Comparison of ENCODE assay signal across 12 cellular contexts in genomic region chr10:88999629-89000028, GRCh38. TPM values are rescaled to one million over a fixed set of nuclear protein-coding genes. Genes with fewer than 3 reads are reported as not detected.
DNase-seq lines count a peak whose midpoint lies in the region; ATAC-seq and TF ChIP-seq lines count a peak whose summit lies in the region.
"Had no signal": no experiment of that assay in that cellular context is flagged by ENCODE, and none has a peak within 500 bp of the region (broad histone marks: within the 10 kb centered on the region; RNA-seq: fewer than 3 reads in every experiment).

No MANE protein-coding gene starts in this region.

- H3K4me1 ChIP-seq in mammary epithelial cell (ENCODE audit: insufficient read depth, low read length) (peaks cover 19% of the 10 kb centered on the region), muscle layer of duodenum (ENCODE audit: control insufficient read depth in 1 of 2, insufficient read depth in 2 of 2, low read length in 2 of 2) (peaks cover 0 to 15% of the 10 kb centered on the region in 2 donors)

- H3K4me3 ChIP-seq in mammary epithelial cell (replicated peaks in 1 of 3; ENCODE audit: insufficient read depth in 1 of 3, low read depth in 2 of 3, low read length in 3 of 3) (peak overlapping the region in 2 of 3 experiments; percentile 3 to 32), muscle layer of duodenum (ENCODE audit: low read depth in 1 of 2, low read length in 2 of 2) (peak overlapping the region in 1 of 2 donors; percentile 7), H7 (ENCODE audit: insufficient read depth, low read depth, low read length) (no peak overlapping the region)
- H3K4me3 ChIP-seq: BLaER1 treated with 17β-estradiol and CSF1 and Interleukin-3, amounts not matched to agents 10 nM and 100 nM had no signal

- dilution Hi-C loops in mammary epithelial cell (cut with HindIII; ENCODE audit: low sequenced_read_pairs) = loop anchor here (10.0 to 25.0 kb wide), 2 partner anchors 55 to 162 kb away; no protein-coding TSS in a partner anchor

- DNase-seq in AG08395 (ENCODE audit: low spot score) (peak; percentile 27), HCEC 1CT (peak; percentile 55), mammary epithelial cell (peak; percentile 79), H7 (no peak), HUDEP-2 (lab: John Stamatoyannopoulos, UW; ENCODE audit: unreplicated experiment in 76 of 76) (no peak)
- DNase-seq: NCI-H2171 treated with DMSO at 0.1 percent for 48 hours; stimulated activated CD4-positive, alpha-beta T cell treated with anti-CD3 and anti-CD28 coated beads, Interleukin-12 subunit alpha, Interleukin-12 subunit beta, amount 100 ng/mL, for 4 hours; SW 1271 had no signal

- 9% methylated on average over 1 of the region's 1 CpG for WGBS in mammary epithelial cell (ENCODE audit: low coverage, missing lambda C conversion rate)

- peak overlapping the region; percentile 72 for H3K9ac ChIP-seq in mammary epithelial cell (ENCODE audit: insufficient read depth, low read length)
- H3K9ac ChIP-seq: BLaER1 treated with 17β-estradiol and CSF1 and Interleukin-3, amounts not matched to agents 10 nM and 100 nM had no signal

- in situ Hi-C loops in mammary epithelial cell (cut with MboI; ENCODE audit: low sequenced_read_pairs in 2 of 2) = no loop called here

- H4K20me1 ChIP-seq in mammary epithelial cell (ENCODE audit: insufficient read depth, low read length) = no peaks in the 10 kb centered on the region

- CTCF ChIA-PET in mammary epithelial cell (lab: Charles Lee; ENCODE audit: low non-redundant PET) = no interaction called here

- H3K36me3 ChIP-seq in mammary epithelial cell (ENCODE audit: insufficient read depth, low read length) (peaks cover 14% of the 10 kb centered on the region), muscle layer of duodenum (ENCODE audit: control insufficient read depth in 1 of 2, insufficient read depth in 2 of 2, low read length in 2 of 2) (peaks cover 8 to 13% of the 10 kb centered on the region in 2 donors), H7 (replicated peaks; ENCODE audit: control insufficient read depth, insufficient read depth, low read length) (no peaks in the 10 kb centered on the region)

- H3K27ac ChIP-seq in mammary epithelial cell (ENCODE audit: insufficient read depth, low read depth, low read length) (peak overlapping the region; percentile 96), muscle layer of duodenum (ENCODE audit: low read length) (peak overlapping the region; percentile 4)
- H3K27ac ChIP-seq: BLaER1 treated with 17β-estradiol and CSF1 and Interleukin-3, amounts not matched to agents 10 nM and 100 nM had no signal

- BruUV-seq in mammary epithelial cell (replicated peaks; lab: Mats Ljungman, UMichigan) = no TSS peak

- TF ChIP-seq CTCF in mammary epithelial cell (conservative IDR thresholded peaks at IDR 0.05 in 1 of 2, IDR thresholded peaks at IDR 0.05 in 1 of 2; ENCODE audit: extremely low read depth in 1 of 2, insufficient read depth in 1 of 2, low read depth in 1 of 2, low read length in 2 of 2) = no peak

- H2AFZ ChIP-seq in mammary epithelial cell (ENCODE audit: low read depth, low read length) = no peak overlapping the region

- no peaks in the 10 kb centered on the region for H3K27me3 ChIP-seq in mammary epithelial cell (ENCODE audit: insufficient read depth, low read length)
- H3K27me3 ChIP-seq in muscle layer of duodenum (ENCODE audit: low read depth, low read length) = no peaks in the 10 kb centered on the region
- H3K27me3 ChIP-seq in H7 (ENCODE audit: control insufficient read depth, insufficient read depth, low read length) = no peaks in the 10 kb centered on the region
- H3K27me3 ChIP-seq: BLaER1 treated with 17β-estradiol and CSF1 and Interleukin-3, amounts not matched to agents 10 nM and 100 nM had no signal

- ATAC-seq in GM19455 (IDR thresholded peaks at IDR 0.05; ENCODE audit: unreplicated experiment) (no peak), GM19324 (IDR thresholded peaks at IDR 0.05; ENCODE audit: low FRiP score, unreplicated experiment) (no peak)

- intact Hi-C loops in mammary epithelial cell (cut with micrococcal nuclease) = no loop called here

- peaks cover 85% of the 10 kb centered on the region for H3K79me2 ChIP-seq in mammary epithelial cell (ENCODE audit: insufficient read depth, low read length)

- H3K4me2 ChIP-seq in mammary epithelial cell (ENCODE audit: insufficient read depth, low read depth, low read length) = peak overlapping the region; percentile 60
- H3K4me2 ChIP-seq: BLaER1 treated with 17β-estradiol and CSF1 and Interleukin-3, amounts not matched to agents 10 nM and 100 nM had no signal

- H3K9me3 ChIP-seq in mammary epithelial cell (replicated peaks; ENCODE audit: insufficient read depth, low read length) = no peaks in the 10 kb centered on the region
- H3K9me3 ChIP-seq in muscle layer of duodenum (ENCODE audit: control insufficient read depth in 1 of 2, low read length in 2 of 2) = no peaks in the 10 kb centered on the region
- H3K9me3 ChIP-seq: BLaER1 treated with 17β-estradiol and CSF1 and Interleukin-3, amounts not matched to agents 10 nM and 100 nM had no signal

RNA-seq across cellular contexts. Expression of gene FAS, which starts 9.0 kb away (rescaled TPM):
- 10 to 100 TPM; 50.0 to 71.8 TPM for total RNA-seq in mammary epithelial cell
- polyA plus RNA-seq in mammary epithelial cell = 46.5 TPM
- polyA minus RNA-seq in mammary epithelial cell = 125 TPM
- 0.14 TPM in 1 of 2 replicates, not detected in the other for total RNA-seq in H7 (2014; rRNA removed; shearing (Covaris generic))

RNA-seq across cellular contexts. Expression of gene ACTA2, which starts 47.1 kb away (rescaled TPM):
- total RNA-seq in mammary epithelial cell = 100 to 1,000 TPM in 1 of 2 donors, 10 to 100 TPM in 1; 20.7 to 341 TPM
- polyA plus RNA-seq in mammary epithelial cell = 24.0 TPM
- polyA minus RNA-seq in mammary epithelial cell = 5.5 TPM
- total RNA-seq in H7 (2014; rRNA removed; shearing (Covaris generic)) = not detected in 2 replicates

Comparison
In these comparisons a context has a peak if more than half of its experiments do, and no peak if none do; other contexts are left out.
1. DNase-seq: peak in AG08395 (single experiment), HCEC 1CT (single experiment) and mammary epithelial cell (single experiment); none in H7 (single experiment) and HUDEP-2 (0 of 76).
2. RNA of gene FAS, which starts 9.0 kb away (total RNA-seq): 50.0 to 71.8 TPM in mammary epithelial cell; 0.14 TPM in H7; every median in the first group is over 10 times any median in the second.
3. RNA of gene ACTA2, which starts 47.1 kb away (total RNA-seq): 20.7 to 341 TPM in mammary epithelial cell; not detected in H7; every median in the first group is over 10 times any median in the second.